In the genomic region with DNA sequence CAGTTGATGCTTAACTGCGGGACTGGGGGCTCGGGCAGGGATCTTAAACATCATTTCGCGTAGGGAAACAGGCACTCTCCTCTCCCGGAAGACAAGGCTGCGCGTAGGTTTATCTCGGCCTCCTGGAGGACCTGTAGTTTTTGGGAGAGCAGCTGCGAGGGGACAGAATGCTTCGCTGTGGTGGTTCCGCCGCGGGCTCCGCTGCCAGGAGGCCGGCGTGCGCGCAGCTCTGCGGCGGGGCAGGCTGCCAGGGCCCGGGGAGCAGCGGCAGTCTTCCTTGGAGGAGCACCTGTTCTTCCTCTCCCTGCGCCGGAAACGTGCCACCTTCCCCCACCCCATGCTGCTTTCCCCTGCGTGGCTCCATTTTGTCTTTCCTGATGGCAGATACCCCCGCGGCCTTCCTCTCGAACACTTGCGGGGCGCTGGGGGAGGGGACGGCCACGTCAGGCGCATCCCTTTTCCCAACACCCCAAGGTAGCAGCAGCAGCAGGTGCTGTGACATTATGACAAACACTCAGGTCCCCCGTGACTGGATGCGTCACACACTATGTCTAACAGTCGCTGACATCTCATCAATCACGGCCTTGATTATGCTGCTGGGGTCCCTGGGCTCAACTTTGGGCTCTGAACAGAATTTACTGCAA, we compare ENCODE assay signal across 10 cellular contexts.
A peak's percentile ranks its signal among the peaks of the same experiment; 100 is the strongest.
DNase-seq lines count a peak whose midpoint lies in the region; ATAC-seq and TF ChIP-seq lines count a peak whose summit lies in the region.
"Had no signal": no experiment of that assay in that cellular context is flagged by ENCODE, and none has a peak within 500 bp of the region (broad histone marks: within the 10 kb centered on the region; RNA-seq: fewer than 3 reads in every experiment).

No MANE protein-coding gene starts in this region.

- 9% methylated on average over 38 of the region's 38 CpGs for WGBS in liver
- WGBS in thymus: 16% methylated on average over 38 of the region's 38 CpGs

- H3K27me3 Mint-ChIP-seq in T-cell: peaks cover 6 to 9% of the 10 kb centered on the region in 2 donors
- H3K27me3 Mint-ChIP-seq: natural killer cell treated with Interleukin-12 subunit alpha and Interleukin-12 subunit beta and Interleukin-15 and Interleukin-18, amount 100 ng/mL, for 72 hours had no signal

- TF ChIP-seq CTCF in liver (IDR thresholded peaks at IDR 0.05; ENCODE audit: low read depth, low read length, missing input control): no peak

- no peaks in the 10 kb centered on the region for H3K36me3 Mint-ChIP-seq in T-cell
- H3K36me3 Mint-ChIP-seq: natural killer cell treated with Interleukin-12 subunit alpha and Interleukin-12 subunit beta and Interleukin-15 and Interleukin-18, amount 100 ng/mL, for 72 hours had no signal

- no peaks in the 10 kb centered on the region for H3K27me3 ChIP-seq in liver (ENCODE audit: control insufficient read depth in 4 of 4, insufficient read depth in 4 of 4, low read length in 3 of 4)
- H3K27me3 ChIP-seq in thymus (ENCODE audit: control insufficient read depth, insufficient read depth): no peaks in the 10 kb centered on the region

- TF ChIP-seq RAD21 in liver (IDR thresholded peaks at IDR 0.05): peak in 1 of 2 donors; percentile 5

- no peak overlapping the region for H3K9ac ChIP-seq in liver (ENCODE audit: low read depth in 1 of 2, low read length in 2 of 2)

- CTCF ChIA-PET in T-cell (lab: Charles Lee): no interaction called here

- DNase-seq in NCI-H1417 treated with DMSO at 0.1 percent for 48 hours (lab: John Stamatoyannopoulos, UW): peak; percentile 84
- no peak for DNase-seq in GM19238 (ENCODE audit: insufficient read length, low spot score)
- no peak for DNase-seq in T-cell
- DNase-seq: T-helper 2 cell had no signal

- POLR2A ChIA-PET in T-cell (lab: Charles Lee): no interaction called here

- peaks cover 0 to 16% (median 10%) of the 10 kb centered on the region in 3 donors for H3K9me3 Mint-ChIP-seq in T-cell

- no peaks in the 10 kb centered on the region for H3K36me3 ChIP-seq in liver (ENCODE audit: control insufficient read depth in 4 of 4, insufficient read depth in 3 of 4, low read depth in 1 of 4, low read length in 3 of 4)
- no peaks in the 10 kb centered on the region for H3K36me3 ChIP-seq in thymus (ENCODE audit: control insufficient read depth, insufficient read depth)

- H3K4me1 ChIP-seq in liver (ENCODE audit: control insufficient read depth in 4 of 4, insufficient read depth in 4 of 4, low read length in 3 of 4): peaks cover 1 to 10% (median 7%) of the 10 kb centered on the region in 4 donors
- H3K4me1 ChIP-seq in thymus (ENCODE audit: control insufficient read depth, insufficient read depth, low read length): peaks cover 3% of the 10 kb centered on the region

- H3K27ac Mint-ChIP-seq in T-cell: no peak overlapping the region
- H3K27ac Mint-ChIP-seq: natural killer cell treated with Interleukin-12 subunit alpha and Interleukin-12 subunit beta and Interleukin-15 and Interleukin-18, amount 100 ng/mL, for 72 hours had no signal

- no peaks in the 10 kb centered on the region for H3K4me1 Mint-ChIP-seq in T-cell

- no peaks in the 10 kb centered on the region for H3K9me3 ChIP-seq in liver (ENCODE audit: control insufficient read depth in 4 of 4, low read length in 3 of 4)
- no peaks in the 10 kb centered on the region for H3K9me3 ChIP-seq in thymus (ENCODE audit: control insufficient read depth)

- ATAC-seq in HG03520 (IDR thresholded peaks at IDR 0.05; ENCODE audit: unreplicated experiment): no peak
- no peak for ATAC-seq in GM18502 (IDR thresholded peaks at IDR 0.05; ENCODE audit: poor library complexity, unreplicated experiment)
- ATAC-seq in T-cell (replicated peaks in 1 of 4): no peak
- ATAC-seq: natural killer cell treated with Interleukin-12 subunit alpha and Interleukin-12 subunit beta and Interleukin-15 and Interleukin-18, amount 100 ng/mL, for 72 hours had no signal

- H3K4me3 Mint-ChIP-seq in T-cell: no peak overlapping the region
- H3K4me3 Mint-ChIP-seq: natural killer cell treated with Interleukin-12 subunit alpha and Interleukin-12 subunit beta and Interleukin-15 and Interleukin-18, amount 100 ng/mL, for 72 hours had no signal

- H3K4me3 ChIP-seq in liver (ENCODE audit: low read depth in 1 of 3, low read length in 3 of 3) (peak overlapping the region; percentile 51 to 55 (median 54)), thymus (ENCODE audit: low read length) (peak overlapping the region; percentile 29)

- H3K27ac ChIP-seq in cingulate gyrus (ENCODE audit: low read depth, low read length) (peak overlapping the region; percentile 12), liver (ENCODE audit: low read depth in 1 of 2, low read length in 2 of 2) (peak overlapping the region; percentile 82 to 87), thymus (ENCODE audit: low read depth) (no peak overlapping the region)

TF ChIP-seq in liver, 16 proteins besides CTCF, POLR2A, EP300 and RAD21:
- TF ChIP-seq, protein P1, sequence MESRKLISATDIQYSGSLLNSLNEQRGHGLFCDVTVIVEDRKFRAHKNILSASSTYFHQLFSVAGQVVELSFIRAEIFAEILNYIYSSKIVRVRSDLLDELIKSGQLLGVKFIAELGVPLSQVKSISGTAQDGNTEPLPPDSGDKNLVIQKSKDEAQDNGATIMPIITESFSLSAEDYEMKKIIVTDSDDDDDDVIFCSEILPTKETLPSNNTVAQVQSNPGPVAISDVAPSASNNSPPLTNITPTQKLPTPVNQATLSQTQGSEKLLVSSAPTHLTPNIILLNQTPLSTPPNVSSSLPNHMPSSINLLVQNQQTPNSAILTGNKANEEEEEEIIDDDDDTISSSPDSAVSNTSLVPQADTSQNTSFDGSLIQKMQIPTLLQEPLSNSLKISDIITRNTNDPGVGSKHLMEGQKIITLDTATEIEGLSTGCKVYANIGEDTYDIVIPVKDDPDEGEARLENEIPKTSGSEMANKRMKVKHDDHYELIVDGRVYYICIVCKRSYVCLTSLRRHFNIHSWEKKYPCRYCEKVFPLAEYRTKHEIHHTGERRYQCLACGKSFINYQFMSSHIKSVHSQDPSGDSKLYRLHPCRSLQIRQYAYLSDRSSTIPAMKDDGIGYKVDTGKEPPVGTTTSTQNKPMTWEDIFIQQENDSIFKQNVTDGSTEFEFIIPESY (IDR thresholded peaks at IDR 0.05): no peak
- TF ChIP-seq YY1 (IDR thresholded peaks at IDR 0.05): no peak
- TF ChIP-seq NR2F2 (IDR thresholded peaks at IDR 0.05): no peak
- TF ChIP-seq TAF1 (conservative IDR thresholded peaks at IDR 0.05): no peak
- TF ChIP-seq, protein P2, sequence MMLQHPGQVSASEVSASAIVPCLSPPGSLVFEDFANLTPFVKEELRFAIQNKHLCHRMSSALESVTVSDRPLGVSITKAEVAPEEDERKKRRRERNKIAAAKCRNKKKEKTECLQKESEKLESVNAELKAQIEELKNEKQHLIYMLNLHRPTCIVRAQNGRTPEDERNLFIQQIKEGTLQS (IDR thresholded peaks at IDR 0.05): no peak
- no peak for TF ChIP-seq HNF4G (IDR thresholded peaks at IDR 0.05)
- no peak for TF ChIP-seq GABPA (IDR thresholded peaks at IDR 0.05 in 1 of 2, conservative IDR thresholded peaks at IDR 0.05 in 1 of 2)
- TF ChIP-seq SP1 (IDR thresholded peaks at IDR 0.05): no peak
- TF ChIP-seq, protein P3, sequence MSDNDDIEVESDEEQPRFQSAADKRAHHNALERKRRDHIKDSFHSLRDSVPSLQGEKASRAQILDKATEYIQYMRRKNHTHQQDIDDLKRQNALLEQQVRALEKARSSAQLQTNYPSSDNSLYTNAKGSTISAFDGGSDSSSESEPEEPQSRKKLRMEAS (IDR thresholded peaks at IDR 0.05): no peak
- TF ChIP-seq JUND (IDR thresholded peaks at IDR 0.05): no peak
